In genomic region chr5:110288766-110289165, GRCh38 we compare ENCODE assay signal across 15 cellular contexts.
DNase-seq lines count a peak whose midpoint lies in the region; TF ChIP-seq lines count a peak whose summit lies in the region.
"Had no signal": no experiment of that assay in that cellular context is flagged by ENCODE, and none has a peak within 500 bp of the region (broad histone marks: within the 10 kb centered on the region; RNA-seq: fewer than 3 reads in every experiment).

No MANE protein-coding gene starts in this region.

- H3K27ac Mint-ChIP-seq in activated T-cell treated with anti-CD3 and anti-CD28 coated beads, Interleukin-2, amount 50 U/mL, for 24 hours, result no peak overlapping the region
- H3K27ac Mint-ChIP-seq: activated CD8-positive, alpha-beta T cell treated with anti-CD3 and anti-CD28 coated beads for 36 hours; naive B cell; T-helper 17 cell had no signal

- no peak overlapping the region for H3K27ac ChIP-seq in osteoblast (ENCODE audit: low read depth, low read length)
- no peak overlapping the region for H3K27ac ChIP-seq in uterus
- H3K27ac ChIP-seq: esophagus muscularis mucosa, thoracic aorta had no signal

- TF ChIP-seq POLR2A in uterus (IDR thresholded peaks at IDR 0.05), result no peak

- no peak overlapping the region for H2AFZ ChIP-seq in osteoblast (ENCODE audit: low read length)

- peaks cover 1% of the 10 kb centered on the region for H3K4me1 Mint-ChIP-seq in activated T-cell treated with anti-CD3 and anti-CD28 coated beads, Interleukin-2, amount 50 U/mL, for 24 hours (ENCODE audit: low read depth)
- H3K4me1 Mint-ChIP-seq: naive B cell, T-helper 17 cell had no signal

- intact Hi-C loops in uterus (cut with DNase I; ENCODE audit: low total_unique reads), result no loop called here

- H3K36me3 Mint-ChIP-seq in activated T-cell treated with anti-CD3 and anti-CD28 coated beads, Interleukin-2, amount 50 U/mL, for 24 hours (ENCODE audit: low read depth), result no peaks in the 10 kb centered on the region
- H3K36me3 Mint-ChIP-seq: naive B cell had no signal

- H3K9me3 Mint-ChIP-seq in activated T-cell treated with anti-CD3 and anti-CD28 coated beads, Interleukin-2, amount 50 U/mL, for 24 hours, result peaks cover 6% of the 10 kb centered on the region

- H3K36me3 ChIP-seq in osteoblast (ENCODE audit: insufficient read depth, low read length) (no peaks in the 10 kb centered on the region), uterus (no peaks in the 10 kb centered on the region)
- H3K36me3 ChIP-seq: esophagus muscularis mucosa, thoracic aorta had no signal

- TF ChIP-seq CTCF in choroid plexus epithelial cell (conservative IDR thresholded peaks at IDR 0.05; ENCODE audit: low read depth, low read length), result no peak
- TF ChIP-seq CTCF in osteoblast (IDR thresholded peaks at IDR 0.05; ENCODE audit: extremely low read depth, low read depth, low read length), result no peak
- no peak for TF ChIP-seq CTCF in uterus (IDR thresholded peaks at IDR 0.05)

- H3K27me3 ChIP-seq in osteoblast (ENCODE audit: insufficient read depth, low read length), result no peaks in the 10 kb centered on the region
- H3K27me3 ChIP-seq in uterus, result no peaks in the 10 kb centered on the region
- H3K27me3 ChIP-seq: esophagus muscularis mucosa had no signal

- no peaks in the 10 kb centered on the region for H3K79me2 ChIP-seq in osteoblast (ENCODE audit: insufficient read depth, low read length)

- DNase-seq in ELR (ENCODE audit: low read depth) (peak; percentile 25), NCI-H226 (peak; percentile 54), choroid plexus epithelial cell (ENCODE audit: low read depth) (peak; percentile 48), osteoblast (ENCODE audit: insufficient read length, low spot score, missing footprints) (peak; percentile 54), uterus (no peak), amygdala (lab: John Stamatoyannopoulos, UW) (no peak), DMS114 treated with DMSO at 0.1 percent for 48 hours (lab: John Stamatoyannopoulos, UW; ENCODE audit: unreplicated experiment) (no peak)
- no peak for DNase-seq in activated T-cell treated with anti-CD3 and anti-CD28 coated beads, Interleukin-2, amount 50 U/mL, for 24 hours
- DNase-seq: activated CD8-positive, alpha-beta T cell treated with anti-CD3 and anti-CD28 coated beads for 36 hours; DMS153; naive B cell; NCI-H1694 treated with DMSO at 0.1 percent for 48 hours; T-helper 17 cell had no signal

- H3K4me3 ChIP-seq in choroid plexus epithelial cell (ENCODE audit: low read depth, low read length), result no peak overlapping the region
- no peak overlapping the region for H3K4me3 ChIP-seq in osteoblast (ENCODE audit: insufficient read depth, low read length)
- H3K4me3 ChIP-seq in uterus, result no peak overlapping the region
- H3K4me3 ChIP-seq: esophagus muscularis mucosa, thoracic aorta had no signal

- H3K4me1 ChIP-seq in osteoblast (ENCODE audit: insufficient read depth, low read length), result no peaks in the 10 kb centered on the region
- no peaks in the 10 kb centered on the region for H3K4me1 ChIP-seq in uterus
- H3K4me1 ChIP-seq: esophagus muscularis mucosa had no signal

- H3K4me3 Mint-ChIP-seq in activated T-cell treated with anti-CD3 and anti-CD28 coated beads, Interleukin-2, amount 50 U/mL, for 24 hours, result no peak overlapping the region
- H3K4me3 Mint-ChIP-seq: activated CD8-positive, alpha-beta T cell treated with anti-CD3 and anti-CD28 coated beads for 36 hours; naive B cell; T-helper 17 cell had no signal

- H3K9me3 ChIP-seq in osteoblast (ENCODE audit: low read depth, low read length) (no peaks in the 10 kb centered on the region), uterus (no peaks in the 10 kb centered on the region)
- H3K9me3 ChIP-seq: thoracic aorta had no signal

- no peaks in the 10 kb centered on the region for H4K20me1 ChIP-seq in osteoblast (ENCODE audit: insufficient read depth, low read length)

- H3K4me2 ChIP-seq in osteoblast (ENCODE audit: insufficient read depth, low read length), result no peak overlapping the region

- H3K27me3 Mint-ChIP-seq in activated T-cell treated with anti-CD3 and anti-CD28 coated beads, Interleukin-2, amount 50 U/mL, for 24 hours, result no peaks in the 10 kb centered on the region
- H3K27me3 Mint-ChIP-seq: activated CD8-positive, alpha-beta T cell treated with anti-CD3 and anti-CD28 coated beads for 36 hours; naive B cell; T-helper 17 cell had no signal

Comparison
In these comparisons a context has a peak if more than half of its experiments do, and no peak if none do; other contexts are left out.
1. DNase-seq: peak in ELR (single experiment), NCI-H226 (single experiment), choroid plexus epithelial cell (single experiment) and osteoblast (single experiment); none in uterus (0 of 2), activated T-cell treated with anti-CD3 and anti-CD28 coated beads, Interleukin-2, amount 50 U/mL, for 24 hours (single experiment), amygdala (0 of 56) and DMS114 treated with DMSO at 0.1 percent for 48 hours (single experiment).